ENCODE assay signal across 8 cellular contexts in genomic region chr6:73451166-73452106, GRCh38. TPM values are rescaled to one million over a fixed set of nuclear protein-coding genes. Genes with fewer than 3 reads are reported as not detected.
DNase-seq lines count a peak whose midpoint lies in the region; ATAC-seq and TF ChIP-seq lines count a peak whose summit lies in the region.

No MANE protein-coding gene starts in this region.

- WGBS in adipose tissue, 3 donors = 0 to 4% (median 1%) methylated on average over 78 to 80 of the region's 80 CpGs

- peak overlapping the region; percentile 80 for H3K4me3 Mint-ChIP-seq in Caco-2 (ENCODE audit: unreplicated experiment)

- intact Hi-C loops in Caco-2 (cut with micrococcal nuclease; ENCODE audit: unreplicated experiment) (loop anchor here (5.0 kb wide), 2 partner anchors 71 to 201 kb away; partner anchors contain the start of genes EEF1A1 and SLC17A5), left cardiac atrium (cut with DNase I) (no loop called here)

- peaks cover 29% of the 10 kb centered on the region for H3K36me3 Mint-ChIP-seq in Caco-2 (ENCODE audit: insufficient read depth, unreplicated experiment)

- no peaks in the 10 kb centered on the region for H3K27me3 Mint-ChIP-seq in Caco-2 (ENCODE audit: insufficient read depth, unreplicated experiment)

- no peaks in the 10 kb centered on the region for H3K36me3 ChIP-seq in Caco-2 (ENCODE audit: control insufficient read depth, insufficient read depth, low read length)

- no peaks in the 10 kb centered on the region for H3K9me3 ChIP-seq in Caco-2

- ATAC-seq in GM19467 (IDR thresholded peaks at IDR 0.05; ENCODE audit: unreplicated experiment) (peak; percentile 62), left cardiac atrium (peak; percentile 66 to 71)

- CTCF ChIA-PET in Caco-2 (lab: Charles Lee) = interaction anchor here (0.6 to 1.2 kb wide), 2 partner anchors 10 to 142 kb away, joined by 3 to 10 read pairs; partner anchors contain the start of gene MTO1

- peak overlapping the region; percentile 52 for H3K27ac Mint-ChIP-seq in Caco-2 (ENCODE audit: unreplicated experiment)

- H3K27ac ChIP-seq in adipose tissue (ENCODE audit: low read depth, low read length) = peak overlapping the region; percentile 40

- DNase-seq in Caco-2 = peak; percentile 56 to 71
- DNase-seq in HS-27A (ENCODE audit: low read depth) = peak; percentile 27
- DNase-seq in SKM-1 (lab: John Stamatoyannopoulos, UW; ENCODE audit: unreplicated experiment) = peak; percentile 32
- DNase-seq in left cardiac atrium = peak; percentile 40
- peak; percentile 87 for DNase-seq in retina
- no peak for DNase-seq in NCI-H1105 (lab: John Stamatoyannopoulos, UW)

- H3K4me3 ChIP-seq in Caco-2 (ENCODE audit: low read depth, low read length) = peak overlapping the region; percentile 73

- TSS peak; percentile 34 for BruUV-seq in Caco-2 (replicated peaks; lab: Mats Ljungman, UMichigan)

- POLR2A ChIA-PET in Caco-2 (lab: Charles Lee) = interaction anchor here (0.6 to 2.7 kb wide), 7 partner anchors 10 to 243 kb away, joined by 3 to 20 read pairs (median 4); partner anchors contain the start of genes MTO1 and SLC17A5

- H3K4me1 ChIP-seq in Caco-2 = peaks cover 3% of the 10 kb centered on the region; the same call in 1 of the 2 replicates

- no peaks in the 10 kb centered on the region for H3K9me3 Mint-ChIP-seq in Caco-2 (ENCODE audit: unreplicated experiment)

- H3K27me3 ChIP-seq in Caco-2 (replicated peaks; ENCODE audit: control insufficient read depth, insufficient read depth, low read length) = no peaks in the 10 kb centered on the region

- H3K4me1 Mint-ChIP-seq in Caco-2 (ENCODE audit: low read depth, unreplicated experiment) = peaks cover 16% of the 10 kb centered on the region

- TF ChIP-seq CTCF in Caco-2 (IDR thresholded peaks at IDR 0.05; ENCODE audit: insufficient read depth in 1 of 2, low read depth in 1 of 2, low read length in 1 of 2, severe bottlenecking in 1 of 2, unreplicated experiment in 1 of 2) = no peak

RNA-seq across cellular contexts. Expression of gene CGAS, which starts 0.7 kb away (rescaled TPM):
- total RNA-seq in Caco-2 (2022) = 23.8 and 24.8 TPM in 2 replicates
- 1 to 10 TPM in 2 of 3 donors, under 1 TPM in 1; 0.81 to 5.1 (median 2.7) TPM for polyA plus RNA-seq in adipose tissue
- 1 to 10 TPM; 2.0 to 2.2 TPM for total RNA-seq in left cardiac atrium

RNA-seq across cellular contexts. Expression of gene MTO1, which starts 10.1 kb away (rescaled TPM):
- total RNA-seq in Caco-2 (2022) = 28.7 and 33.1 TPM in 2 replicates
- polyA plus RNA-seq in adipose tissue = 10 to 100 TPM in 2 of 3 donors, 1 to 10 TPM in 1; 9.6 to 17.2 (median 11.7) TPM
- total RNA-seq in left cardiac atrium = 10 to 100 TPM; 24.7 to 28.1 TPM

RNA-seq across cellular contexts. Expression of gene DDX43, which starts 56.8 kb away (rescaled TPM):
- total RNA-seq in Caco-2 (2022) = not detected in 2 replicates
- polyA plus RNA-seq in adipose tissue = 1 to 10 TPM in 1 of 3 donors, under 1 TPM in 2; 0.79 to 1.1 (median 0.86) TPM
- under 1 TPM; 0.80 to 0.86 TPM for total RNA-seq in left cardiac atrium
